24 cellular contexts compared by ENCODE assay signal in genomic region chr1:117511273-117511672, GRCh38.
DNase-seq lines count a peak whose midpoint lies in the region; ATAC-seq, FAIRE-seq and TF ChIP-seq lines count a peak whose summit lies in the region.
"Had no signal": no experiment of that assay in that cellular context is flagged by ENCODE, and none has a peak within 500 bp of the region (broad histone marks: within the 10 kb centered on the region; RNA-seq: fewer than 3 reads in every experiment).

No MANE protein-coding gene starts in this region.

- H3K36me3 ChIP-seq in pancreas, result no peaks in the 10 kb centered on the region

- no peaks in the 10 kb centered on the region for H3K4me1 Mint-ChIP-seq in activated T-cell treated with anti-CD3 and anti-CD28 coated beads, Interleukin-2, amount 50 U/mL, for 72 hours (ENCODE audit: low read depth)

- H3K27me3 ChIP-seq in pancreas, result no peaks in the 10 kb centered on the region
- H3K27me3 ChIP-seq: BE2C had no signal

- peaks cover 0 to 3% of the 10 kb centered on the region in 2 donors for H3K36me3 Mint-ChIP-seq in activated T-cell treated with anti-CD3 and anti-CD28 coated beads, Interleukin-2, amount 50 U/mL, for 72 hours (ENCODE audit: insufficient read depth in 2 of 2)

- H3K4me1 ChIP-seq in pancreas, result peaks cover under 1 to 3% (median 3%) of the 10 kb centered on the region in 3 donors
- H3K4me1 ChIP-seq: BE2C, Caco-2 had no signal

- DNase-seq in ELR (ENCODE audit: low read depth) (peak; percentile 26), M059J (ENCODE audit: low read depth) (peak; percentile 8), epithelial cell of esophagus (ENCODE audit: low read depth) (peak; percentile 4), pancreas (no peak), mesenteric fat pad (ENCODE audit: low spot score) (no peak)
- DNase-seq in activated T-cell treated with anti-CD3 and anti-CD28 coated beads, Interleukin-2, amount 50 U/mL, for 72 hours, result no peak
- no peak for DNase-seq in activated CD4-positive, alpha-beta T cell treated with anti-CD3 and anti-CD28 coated beads for 48 hours
- DNase-seq: ACHN; BE2C; C1 segment of cervical spinal cord; Caco-2; CD4-positive, alpha-beta T cell; GDM1; GOT3; H7; HFFc6 had no signal

- H3K27me3 Mint-ChIP-seq in activated T-cell treated with anti-CD3 and anti-CD28 coated beads, Interleukin-2, amount 50 U/mL, for 72 hours (ENCODE audit: low read depth), result no peaks in the 10 kb centered on the region
- H3K27me3 Mint-ChIP-seq: CD4-positive, alpha-beta T cell; IgD-negative memory B cell had no signal

- no peaks in the 10 kb centered on the region for H3K9me3 ChIP-seq in pancreas
- H3K9me3 ChIP-seq: BE2C, Caco-2 had no signal

- H3K27ac ChIP-seq in pancreas, result no peak overlapping the region

- WGBS in pancreas, 2 donors, result 72 to 75% methylated on average over 3 of the region's 3 CpGs

- H3K27ac Mint-ChIP-seq in activated T-cell treated with anti-CD3 and anti-CD28 coated beads, Interleukin-2, amount 50 U/mL, for 72 hours, result no peak overlapping the region
- H3K27ac Mint-ChIP-seq: CD4-positive, alpha-beta T cell; HFFc6 had no signal

- no peak for FAIRE-seq in pancreas (lab: Jason Lieb, UNC)
- FAIRE-seq: A204.1, D721Med, GM12892, GM18507, HTR-8/SVneo had no signal

- H3K4me3 Mint-ChIP-seq in activated T-cell treated with anti-CD3 and anti-CD28 coated beads, Interleukin-2, amount 50 U/mL, for 72 hours, result no peak overlapping the region
- H3K4me3 Mint-ChIP-seq: CD4-positive, alpha-beta T cell; HFFc6; IgD-negative memory B cell had no signal

- no peak for TF ChIP-seq CTCF in epithelial cell of esophagus (IDR thresholded peaks at IDR 0.05; ENCODE audit: insufficient read depth, low read depth, low read length, missing control alignments)
- no peak for TF ChIP-seq CTCF in pancreas (IDR thresholded peaks at IDR 0.05)

- ATAC-seq in pancreas, result peak in 3 of 4 donors; percentile 19 to 55 (median 39)
- ATAC-seq in GM19397 (IDR thresholded peaks at IDR 0.05; ENCODE audit: unreplicated experiment), result no peak
- ATAC-seq in activated T-cell treated with anti-CD3 and anti-CD28 coated beads, Interleukin-2, amount 50 U/mL, for 72 hours (replicated peaks in 1 of 2), result no peak
- ATAC-seq: HCT116 had no signal

- H3K4me3 ChIP-seq in epithelial cell of esophagus (ENCODE audit: low read length), result no peak overlapping the region
- no peak overlapping the region for H3K4me3 ChIP-seq in pancreas

- no peaks in the 10 kb centered on the region for H3K9me3 Mint-ChIP-seq in activated T-cell treated with anti-CD3 and anti-CD28 coated beads, Interleukin-2, amount 50 U/mL, for 72 hours
- H3K9me3 Mint-ChIP-seq: CD4-positive, alpha-beta T cell; HFFc6; IgD-negative memory B cell had no signal

- intact Hi-C loops in pancreas (cut with DNase I), result loop anchor here in 1 of 3 donors (5.0 kb wide), 1 partner anchor 246 kb away; no protein-coding TSS in a partner anchor

Comparison
In these comparisons a context has a peak if more than half of its experiments do, and no peak if none do; other contexts are left out.
1. DNase-seq: peak in ELR (single experiment), M059J (single experiment) and epithelial cell of esophagus (single experiment); none in pancreas (0 of 6), activated T-cell treated with anti-CD3 and anti-CD28 coated beads, Interleukin-2, amount 50 U/mL, for 72 hours (0 of 2), mesenteric fat pad (single experiment) and activated CD4-positive, alpha-beta T cell treated with anti-CD3 and anti-CD28 coated beads for 48 hours (single experiment).
2. ATAC-seq: peak in pancreas (3 of 4); none in GM19397 (single experiment) and activated T-cell treated with anti-CD3 and anti-CD28 coated beads, Interleukin-2, amount 50 U/mL, for 72 hours (0 of 2).